ENCODE assay signal across 10 cellular contexts in the genomic region with DNA sequence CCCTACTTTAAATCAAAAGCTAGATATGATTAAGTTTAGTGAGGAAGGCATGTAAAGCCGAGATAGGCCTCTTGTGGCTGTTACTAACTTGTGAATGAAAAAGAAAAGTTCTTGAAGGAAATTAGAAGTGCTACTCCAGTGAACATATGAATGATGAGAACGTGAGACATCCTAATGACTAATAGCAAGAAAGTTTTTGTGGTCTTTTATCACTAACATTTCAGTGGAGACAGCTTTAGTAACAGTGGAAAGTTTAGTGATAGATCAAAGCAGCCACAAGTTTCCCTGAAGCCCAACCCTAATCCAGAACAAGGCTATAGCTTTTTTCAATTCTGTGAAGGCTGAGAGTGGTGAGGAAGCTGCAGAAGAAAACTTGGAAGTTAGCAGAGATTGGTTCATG.
DNase-seq lines count a peak whose midpoint lies in the region; ATAC-seq and TF ChIP-seq lines count a peak whose summit lies in the region.
"Had no signal": no experiment of that assay in that cellular context is flagged by ENCODE, and none has a peak within 500 bp of the region (broad histone marks: within the 10 kb centered on the region; RNA-seq: fewer than 3 reads in every experiment).

No MANE protein-coding gene starts in this region.

- no peak overlapping the region for H3K23ac ChIP-seq in mesendoderm (ENCODE audit: low read length)

- no peaks in the 10 kb centered on the region for H3F3A ChIP-seq in neural progenitor cell (ENCODE audit: low read depth)

- H3K79me2 ChIP-seq in neural progenitor cell (ENCODE audit: low read depth) (no peaks in the 10 kb centered on the region), mesendoderm (ENCODE audit: control insufficient read depth, insufficient read depth, low read length) (no peaks in the 10 kb centered on the region)

- no peak for TF ChIP-seq CTCF in epithelial cell of esophagus (IDR thresholded peaks at IDR 0.05; ENCODE audit: insufficient read depth, low read depth, low read length, missing control alignments)
- TF ChIP-seq CTCF in neural progenitor cell (IDR thresholded peaks at IDR 0.05) = no peak

- no peaks in the 10 kb centered on the region for H3K4me1 ChIP-seq in neural progenitor cell
- H3K4me1 ChIP-seq in mesendoderm (ENCODE audit: control insufficient read depth, low read depth, low read length) = no peaks in the 10 kb centered on the region
- H3K4me1 ChIP-seq: adrenal gland, SJSA1 had no signal

- H3K18ac ChIP-seq in mesendoderm (ENCODE audit: low read length) = no peak overlapping the region

- H3K36me3 ChIP-seq in neural progenitor cell (no peaks in the 10 kb centered on the region), mesendoderm (ENCODE audit: control insufficient read depth, insufficient read depth, low read length) (no peaks in the 10 kb centered on the region)
- H3K36me3 ChIP-seq: adrenal gland, SJSA1 had no signal

- H3K27ac Mint-ChIP-seq in neural progenitor cell = no peak overlapping the region

- ATAC-seq in GM19395 (IDR thresholded peaks at IDR 0.05; ENCODE audit: unreplicated experiment) (peak; percentile 77), HG03520 (IDR thresholded peaks at IDR 0.05; ENCODE audit: unreplicated experiment) (no peak), HG02970 (IDR thresholded peaks at IDR 0.05; ENCODE audit: low FRiP score, unreplicated experiment) (no peak)

- H3K4me3 ChIP-seq in epithelial cell of esophagus (ENCODE audit: low read length) (no peak overlapping the region), neural progenitor cell (no peak overlapping the region), mesendoderm (ENCODE audit: low read length) (no peak overlapping the region)
- H3K4me3 ChIP-seq: adrenal gland, SJSA1 had no signal

- no peak overlapping the region for H4K8ac ChIP-seq in mesendoderm (ENCODE audit: low read depth, low read length)

- H3K27me3 ChIP-seq in neural progenitor cell (no peaks in the 10 kb centered on the region), mesendoderm (ENCODE audit: insufficient read depth, low read length, poor library complexity) (no peaks in the 10 kb centered on the region)
- H3K27me3 ChIP-seq: adrenal gland, SJSA1 had no signal

- H2BK15ac ChIP-seq in mesendoderm (replicated peaks; ENCODE audit: low read depth) = no peak overlapping the region

- DNase-seq in EH (ENCODE audit: low read depth) (peak; percentile 38), NCI-H226 (peak; percentile 64), epithelial cell of esophagus (ENCODE audit: low read depth) (peak; percentile 74), neural progenitor cell (ENCODE audit: low spot score) (no peak), mesendoderm (no peak)
- DNase-seq: adrenal gland had no signal

- no peaks in the 10 kb centered on the region for H3K27me3 Mint-ChIP-seq in neural progenitor cell (ENCODE audit: insufficient read depth, low read depth)

- no peak overlapping the region for H3K56ac ChIP-seq in mesendoderm (ENCODE audit: low read length)

- H4K5ac ChIP-seq in mesendoderm (ENCODE audit: low read length) = no peak overlapping the region

- no peaks in the 10 kb centered on the region for H3K4me1 Mint-ChIP-seq in neural progenitor cell

- no peak overlapping the region for H3K27ac ChIP-seq in neural progenitor cell
- no peak overlapping the region for H3K27ac ChIP-seq in mesendoderm (ENCODE audit: low read depth, low read length)
- H3K27ac ChIP-seq: adrenal gland, SJSA1 had no signal

- H2AK5ac ChIP-seq in mesendoderm (ENCODE audit: low read length) = no peak overlapping the region

- no peak overlapping the region for H3K4me3 Mint-ChIP-seq in neural progenitor cell

- no peak overlapping the region for H3K9ac ChIP-seq in neural progenitor cell
- H3K9ac ChIP-seq in mesendoderm (ENCODE audit: low read length) = no peak overlapping the region

- H4K20me1 ChIP-seq in neural progenitor cell (ENCODE audit: low read depth) = no peaks in the 10 kb centered on the region

- H2BK5ac ChIP-seq in mesendoderm (ENCODE audit: low read length) = no peak overlapping the region

- no peaks in the 10 kb centered on the region for H3K9me3 ChIP-seq in neural progenitor cell (ENCODE audit: low read depth)
- H3K9me3 ChIP-seq: adrenal gland, SJSA1 had no signal

- H3K9me3 Mint-ChIP-seq in neural progenitor cell = no peaks in the 10 kb centered on the region

- no peak overlapping the region for H2AFZ ChIP-seq in neural progenitor cell (replicated peaks)

- H3K4me2 ChIP-seq in neural progenitor cell = no peak overlapping the region
- no peak overlapping the region for H3K4me2 ChIP-seq in mesendoderm (ENCODE audit: low read length)

- no peaks in the 10 kb centered on the region for H3K36me3 Mint-ChIP-seq in neural progenitor cell

- no peak overlapping the region for H2BK120ac ChIP-seq in mesendoderm (ENCODE audit: low read depth, low read length)

- no CpG with 5 or more reads among the region's 2 CpGs for WGBS in mesendoderm (ENCODE audit: extremely low coverage, insufficient coverage, low lambda C conversion rate)

- no peaks in the 10 kb centered on the region for H3K79me1 ChIP-seq in mesendoderm (ENCODE audit: low read length)

- no peak overlapping the region for H3K4ac ChIP-seq in mesendoderm (ENCODE audit: low read depth, low read length)

Comparison
In these comparisons a context has a peak if more than half of its experiments do, and no peak if none do; other contexts are left out.
1. DNase-seq: peak in EH (single experiment), NCI-H226 (single experiment) and epithelial cell of esophagus (single experiment); none in neural progenitor cell (single experiment) and mesendoderm (single experiment).